20 cellular contexts compared by ENCODE assay signal in genomic region chr19:47470447-47471195, GRCh38. TPM values are rescaled to one million over a fixed set of nuclear protein-coding genes. Genes with fewer than 3 reads are reported as not detected.
DNase-seq lines count a peak whose midpoint lies in the region; ATAC-seq and TF ChIP-seq lines count a peak whose summit lies in the region.
"Had no signal": no experiment of that assay in that cellular context is flagged by ENCODE, and none has a peak within 500 bp of the region (broad histone marks: within the 10 kb centered on the region; RNA-seq: fewer than 3 reads in every experiment).

No MANE protein-coding gene starts in this region.

- H3K4me1 ChIP-seq in SK-N-SH (ENCODE audit: control insufficient read depth in 1 of 2, insufficient read depth in 2 of 2, low read depth in 1 of 2, low read length in 1 of 2): peaks cover 0 to 18% of the 10 kb centered on the region in 2 experiments; a peak in 1 of 4 replicates
- H3K4me1 ChIP-seq in iPS-18a (ENCODE audit: control insufficient read depth, low read depth, low read length): peaks cover 6% of the 10 kb centered on the region
- peaks cover 0 to 48% (median 38%) of the 10 kb centered on the region in 4 donors for H3K4me1 ChIP-seq in sigmoid colon
- H3K4me1 ChIP-seq in spleen: peaks cover 0 to 15% (median 3%) of the 10 kb centered on the region in 6 donors
- H3K4me1 ChIP-seq: prostate gland had no signal

- no peak for TF ChIP-seq EP300 in SK-N-SH (IDR thresholded peaks at IDR 0.05; ENCODE audit: borderline replicate concordance in 1 of 2, low read depth in 1 of 2, low read length in 1 of 2)
- TF ChIP-seq EP300 in sigmoid colon (IDR thresholded peaks at IDR 0.05): no peak

- H2AFZ ChIP-seq in SK-N-SH (ENCODE audit: low read depth): no peak overlapping the region

- intact Hi-C loops in sigmoid colon (cut with DNase I) (no loop called here), spleen (cut with DNase I; ENCODE audit: low total_unique reads) (no loop called here)

- H3F3A ChIP-seq in SK-N-SH (replicated peaks; ENCODE audit: insufficient read depth): peaks cover 3% of the 10 kb centered on the region

- no peak for TF ChIP-seq RAD21 in SK-N-SH (IDR thresholded peaks at IDR 0.05; ENCODE audit: low read length)

- ATAC-seq in SK-N-SH treated with all-trans-retinoic acid at 6 μM for 48 hours: no peak
- ATAC-seq in WTC11: no peak
- no peak for ATAC-seq in HG03469 (IDR thresholded peaks at IDR 0.05; ENCODE audit: unreplicated experiment)
- ATAC-seq in HG02840 (IDR thresholded peaks at IDR 0.05; ENCODE audit: low FRiP score, unreplicated experiment): no peak
- ATAC-seq: activated CD4-positive, CD25-positive, alpha-beta regulatory T cell treated with anti-CD3 and anti-CD28 coated beads, Interleukin-2, amount 50 U/mL, for 24 hours; activated naive CD4-positive, alpha-beta T cell treated with anti-CD3 and anti-CD28 coated beads, Interleukin-2, amount 50 U/mL, for 72 hours had no signal

- H3K9me2 ChIP-seq in SK-N-SH: no peaks in the 10 kb centered on the region

- H3K27me3 ChIP-seq in SK-N-SH (ENCODE audit: insufficient read depth): peaks cover 6% of the 10 kb centered on the region; the same call in 1 of the 2 replicates
- peaks cover 14% of the 10 kb centered on the region for H3K27me3 ChIP-seq in iPS-18a (ENCODE audit: control insufficient read depth, insufficient read depth, low read length)
- H3K27me3 ChIP-seq in sigmoid colon: peaks cover 0 to 9% (median 0%) of the 10 kb centered on the region in 3 donors
- H3K27me3 ChIP-seq in spleen (replicated peaks in 1 of 7): peaks cover 3 to 84% (median 45%) of the 10 kb centered on the region in 7 donors

- H3K9me3 ChIP-seq in SK-N-SH (no peaks in the 10 kb centered on the region), iPS-18a (ENCODE audit: control insufficient read depth, low read depth, low read length) (no peaks in the 10 kb centered on the region), sigmoid colon (no peaks in the 10 kb centered on the region), spleen (peaks cover 0 to 4% (median 0%) of the 10 kb centered on the region in 8 donors)
- H3K9me3 ChIP-seq: prostate gland, suprapubic skin had no signal

- no peaks in the 10 kb centered on the region for H3K79me2 ChIP-seq in SK-N-SH (ENCODE audit: insufficient read depth)

- no peaks in the 10 kb centered on the region for H3K9me3 Mint-ChIP-seq in WTC11
- H3K9me3 Mint-ChIP-seq: activated naive CD4-positive, alpha-beta T cell treated with anti-CD3 and anti-CD28 coated beads, Interleukin-2, amount 50 U/mL, for 72 hours; CD8-positive, alpha-beta memory T cell had no signal

- TF ChIP-seq POLR2A in sigmoid colon (IDR thresholded peaks at IDR 0.05) (no peak), spleen (IDR thresholded peaks at IDR 0.05) (no peak)

- peaks cover 34% of the 10 kb centered on the region for H3K4me1 Mint-ChIP-seq in WTC11

- peaks cover 18% of the 10 kb centered on the region for H3K27me3 Mint-ChIP-seq in WTC11 (ENCODE audit: low read depth)

- no peaks in the 10 kb centered on the region for H3K36me3 Mint-ChIP-seq in WTC11

- H3K27ac Mint-ChIP-seq in WTC11: no peak overlapping the region

- CTCF ChIA-PET in SK-N-SH (lab: Yijun Ruan, JAX): interaction anchor here (1.2 to 6.7 kb wide), 3 partner anchors 13 to 45 kb away, joined by 3 to 47 read pairs (median 14); partner anchors contain the start of gene KPTN
- CTCF ChIA-PET in WTC11 (lab: Charles Lee): interaction anchor here (0.9 to 2.2 kb wide), 5 partner anchors 13 to 242 kb away, joined by 3 to 16 read pairs (median 5); partner anchors contain the start of genes EHD2 and KPTN

- no peak overlapping the region for H3K9ac ChIP-seq in SK-N-SH
- H3K9ac ChIP-seq in iPS-18a (ENCODE audit: low read length): no peak overlapping the region

- POLR2A ChIA-PET in SK-N-SH (lab: Yijun Ruan, JAX): no interaction called here
- POLR2A ChIA-PET in WTC11 (lab: Charles Lee): interaction anchor here (0.6 kb wide), 1 partner anchor 439 kb away, joined by 3 read pairs; no protein-coding TSS in a partner anchor

- no peak overlapping the region for H3K4me2 ChIP-seq in SK-N-SH

- peak overlapping the region; percentile 84 for H3K4me3 Mint-ChIP-seq in WTC11

- H3K4me3 ChIP-seq in SK-N-SH (ENCODE audit: low read depth in 2 of 2, low read length in 1 of 2) (peak overlapping the region in 1 of 2 experiments; percentile 49; a peak in 1 of 4 replicates), iPS-18a (ENCODE audit: low read length) (peak overlapping the region; percentile 72), sigmoid colon (peak overlapping the region; percentile 49 to 73 (median 68)), spleen (no peak overlapping the region)
- H3K4me3 ChIP-seq: prostate gland had no signal

- H3K27ac ChIP-seq in SK-N-SH (ENCODE audit: low read depth in 2 of 2, low read length in 1 of 2) (no peak overlapping the region), iPS-18a (ENCODE audit: low read length) (no peak overlapping the region), sigmoid colon (peak overlapping the region; percentile 43 to 86 (median 84)), spleen (no peak overlapping the region)
- H3K27ac ChIP-seq: HL-60, prostate gland, suprapubic skin had no signal

- no peak for TF ChIP-seq CTCF in SK-N-SH (IDR thresholded peaks at IDR 0.05)
- TF ChIP-seq CTCF in WTC11 (IDR thresholded peaks at IDR 0.05): no peak
- no peak for TF ChIP-seq CTCF in sigmoid colon (IDR thresholded peaks at IDR 0.05)
- no peak for TF ChIP-seq CTCF in spleen (IDR thresholded peaks at IDR 0.05 in 8 of 11, conservative IDR thresholded peaks at IDR 0.05 in 3 of 11)

- no peak for DNase-seq in SK-N-SH
- no peak for DNase-seq in WTC11 (ENCODE audit: low spot score)
- DNase-seq in sigmoid colon: no peak
- DNase-seq in spleen: no peak
- DNase-seq: CD8-positive, alpha-beta memory T cell; Kasumi-1; midbrain; NCI-H1694 treated with DMSO at 0.1 percent for 48 hours; stimulated activated CD4-positive, alpha-beta T cell treated with anti-CD3 and anti-CD28 coated beads, Interleukin-15, amount 100 ng/mL, for 24 hours; SW 1271 had no signal

- no peaks in the 10 kb centered on the region for H4K20me1 ChIP-seq in SK-N-SH (ENCODE audit: insufficient read depth)

- H3K36me3 ChIP-seq in SK-N-SH (replicated peaks in 1 of 2; ENCODE audit: control insufficient read depth in 1 of 2, insufficient read depth in 2 of 2, low read length in 1 of 2): no peaks in the 10 kb centered on the region
- H3K36me3 ChIP-seq in iPS-18a (ENCODE audit: control insufficient read depth, low read depth, low read length): no peaks in the 10 kb centered on the region
- H3K36me3 ChIP-seq in sigmoid colon: peaks cover 0 to 8% (median 0%) of the 10 kb centered on the region in 4 donors
- H3K36me3 ChIP-seq in spleen: peaks cover 0 to 6% (median 0%) of the 10 kb centered on the region in 6 donors
- H3K36me3 ChIP-seq: prostate gland, suprapubic skin had no signal

- 23% methylated on average over 13 of the region's 13 CpGs for WGBS in SK-N-SH (ENCODE audit: low lambda C conversion rate)
- WGBS in sigmoid colon, 2 donors: 26 to 30% methylated on average over 13 of the region's 13 CpGs
- 31 to 38% (median 32%) methylated on average over 13 of the region's 13 CpGs for WGBS in spleen, 5 donors

TF ChIP-seq in SK-N-SH treated with all-trans-retinoic acid at 6 μM for 48 hours, 23 proteins besides CTCF, POLR2A, EP300 and RAD21:
- TF ChIP-seq ZNF70 (CRISPR knock-in tag; IDR thresholded peaks at IDR 0.05): peak; percentile 89
- no peak for TF ChIP-seq BACH2 (CRISPR knock-in tag; IDR thresholded peaks at IDR 0.05; ENCODE audit: borderline replicate concordance)

TF ChIP-seq in SK-N-SH, 30 proteins besides CTCF, POLR2A, EP300 and RAD21 (continues in another document):
- TF ChIP-seq JUND (IDR thresholded peaks at IDR 0.05) (no peak), RCOR1 (IDR thresholded peaks at IDR 0.05; ENCODE audit: low read length) (no peak)

TF ChIP-seq in WTC11, 78 proteins besides CTCF, POLR2A, EP300 and RAD21 (continues in another document):
- TF ChIP-seq FOXJ3 (CRISPR knock-in tag; IDR thresholded peaks at IDR 0.05; ENCODE audit: borderline replicate concordance): no peak

RNA-seq across cellular contexts. Expression of gene SLC8A2, which starts 1.1 kb away (rescaled TPM):
- 0.29 and 0.58 TPM in 2 replicates for polyA plus RNA-seq in SK-N-SH (2012; rRNA removed)
- polyA plus RNA-seq in SK-N-SH (2012; cell fraction: cytosol; rRNA removed): 0.26 and 0.45 TPM in 2 replicates
- 0.56 and 0.79 TPM in 2 replicates for polyA plus RNA-seq in SK-N-SH (2012; cell fraction: nucleus; rRNA removed)
- 6.5 to 8.5 TPM (median 6.8 TPM) in 3 replicates for total RNA-seq in WTC11 (2021)
- 10 to 100 TPM in 2 of 4 donors, 1 to 10 TPM in 2; 5.9 to 39.9 (median 19.0) TPM for total RNA-seq in sigmoid colon
- polyA plus RNA-seq in sigmoid colon: 1 to 10 TPM in 1 of 3 donors, not detected in 2; 1.1 TPM
- total RNA-seq in spleen: not detected
- polyA plus RNA-seq in spleen: under 1 TPM in 2 of 3 donors, not detected in 1; 0.02 to 0.19 TPM
- total RNA-seq: CD8-positive, alpha-beta memory T cell; endothelial cell of umbilical vein had no signal
- polyA plus RNA-seq: CD8-positive, alpha-beta memory T cell; endothelial cell of umbilical vein had no signal

RNA-seq across cellular contexts. Expression of gene KPTN, which starts 13.4 kb away (rescaled TPM):
- polyA plus RNA-seq in SK-N-SH (2012; rRNA removed): 15.8 and 17.7 TPM in 2 replicates
- polyA plus RNA-seq in SK-N-SH (2012; cell fraction: cytosol; rRNA removed): 6.3 and 8.9 TPM in 2 replicates
- polyA plus RNA-seq in SK-N-SH (2012; cell fraction: nucleus; rRNA removed): 64.6 and 79.2 TPM in 2 replicates
- total RNA-seq in WTC11 (2021): 24.5 to 30.2 TPM (median 29.5 TPM) in 3 replicates
- 10 to 100 TPM in 1 of 4 donors, 1 to 10 TPM in 3; 4.4 to 10.0 (median 4.7) TPM for total RNA-seq in sigmoid colon
- 10 to 100 TPM in 1 of 3 donors, 1 to 10 TPM in 2; 4.8 to 12.2 (median 8.1) TPM for polyA plus RNA-seq in sigmoid colon
- total RNA-seq in spleen: 10 to 100 TPM in 2 of 7 donors, 1 to 10 TPM in 5; 3.9 to 12.4 (median 7.4) TPM
- 10 to 100 TPM; 15.0 to 36.3 (median 25.7) TPM for polyA plus RNA-seq in spleen

RNA-seq across cellular contexts. Expression of gene NAPA, which starts 44.2 kb away (rescaled TPM):
- polyA plus RNA-seq in SK-N-SH (2012; rRNA removed): 80.0 and 84.1 TPM in 2 replicates
- 52.6 and 63.9 TPM in 2 replicates for polyA plus RNA-seq in SK-N-SH (2012; cell fraction: cytosol; rRNA removed)
- 84.9 and 99.7 TPM in 2 replicates for polyA plus RNA-seq in SK-N-SH (2012; cell fraction: nucleus; rRNA removed)
- 58.4 to 66.8 TPM (median 61.3 TPM) in 3 replicates for total RNA-seq in WTC11 (2021)
- 100 to 1,000 TPM in 1 of 4 donors, 10 to 100 TPM in 3; 84.9 to 167 (median 91.8) TPM for total RNA-seq in sigmoid colon
- 100 to 1,000 TPM in 2 of 3 donors, 10 to 100 TPM in 1; 94.2 to 139 (median 109) TPM for polyA plus RNA-seq in sigmoid colon
- 100 to 1,000 TPM in 3 of 7 donors, 10 to 100 TPM in 4; 85.8 to 171 (median 98.1) TPM for total RNA-seq in spleen
- 10 to 100 TPM; 51.3 to 64.1 (median 56.6) TPM for polyA plus RNA-seq in spleen

RNA-seq across cellular contexts. Expression of gene MEIS3, which starts 51.3 kb away (rescaled TPM):
- 61.0 and 69.8 TPM in 2 replicates for polyA plus RNA-seq in SK-N-SH (2012; rRNA removed)
- 34.6 and 50.3 TPM in 2 replicates for polyA plus RNA-seq in SK-N-SH (2012; cell fraction: cytosol; rRNA removed)
- polyA plus RNA-seq in SK-N-SH (2012; cell fraction: nucleus; rRNA removed): 160 and 191 TPM in 2 replicates
- 38.5 to 51.1 TPM (median 48.4 TPM) in 3 replicates for total RNA-seq in WTC11 (2021)
- 10 to 100 TPM; 11.8 to 19.4 (median 13.4) TPM for total RNA-seq in sigmoid colon
- 1 to 10 TPM in 2 of 3 donors, under 1 TPM in 1; 0.92 to 7.6 (median 7.2) TPM for polyA plus RNA-seq in sigmoid colon
- 10 to 100 TPM in 1 of 7 donors, 1 to 10 TPM in 6; 4.3 to 10.4 (median 8.1) TPM for total RNA-seq in spleen
- 1 to 10 TPM; 5.0 to 6.7 (median 6.2) TPM for polyA plus RNA-seq in spleen
- total RNA-seq: CD8-positive, alpha-beta memory T cell had no signal
- polyA plus RNA-seq: CD8-positive, alpha-beta memory T cell; endothelial cell of umbilical vein had no signal

Comparison
In these comparisons a context has a peak if more than half of its experiments do, and no peak if none do; other contexts are left out.
1. H3K27ac ChIP-seq: peak in sigmoid colon (4 of 4); none in SK-N-SH (0 of 2), iPS-18a (single experiment) and spleen (0 of 8).
2. H3K4me3 ChIP-seq: peak in iPS-18a (single experiment) and sigmoid colon (4 of 4); none in spleen (0 of 8).